ENCODE assay signal across 2 cellular contexts in genomic region chr6:70317799-70318198, GRCh38.
TF ChIP-seq lines count a peak whose summit lies in the region.
"Not testable (repeated sequence)": the region's sequence is repeated elsewhere in the genome, so short reads cannot be mapped to it uniquely, and the experiment has no call there.

No MANE protein-coding gene starts in this region.

TF ChIP-seq in K562, 482 proteins besides CTCF, POLR2A, EP300 and RAD21:
- TF ChIP-seq EGR1 (conservative IDR thresholded peaks at IDR 0.05) = peak; percentile 49

TF ChIP-seq in HepG2, 621 proteins besides CTCF, POLR2A, EP300 and RAD21:
- TF ChIP-seq FOXP4 (CRISPR knock-in tag; IDR thresholded peaks at IDR 0.05) (peak; percentile 26; the same call in 1 of the 2 replicates), SP5 (CRISPR knock-in tag; IDR thresholded peaks at IDR 0.05; ENCODE audit: borderline replicate concordance, low read depth) (peak; percentile 51; the same call in 1 of the 2 replicates), ZMYM4 (CRISPR knock-in tag; IDR thresholded peaks at IDR 0.05) (0 out of 2 replicates have a peak, but pooled peaks have one; percentile 38), FOXA1 (CRISPR knock-in tag; IDR thresholded peaks at IDR 0.05) (peak; percentile 55; the same call in 1 of the 2 replicates), ARID5B (CRISPR knock-in tag; IDR thresholded peaks at IDR 0.05) (peak; percentile 46; the same call in 1 of the 2 replicates), FOXJ3 (CRISPR knock-in tag; IDR thresholded peaks at IDR 0.05; ENCODE audit: borderline replicate concordance) (peak; percentile 41; the same call in 1 of the 2 replicates), FOXP1 (CRISPR knock-in tag; IDR thresholded peaks at IDR 0.05) (0 out of 2 replicates have a peak, but pooled peaks have one; percentile 36), SALL1 (CRISPR knock-in tag; IDR thresholded peaks at IDR 0.05) (peak; percentile 33; the same call in 1 of the 2 replicates), FOXA3 (CRISPR knock-in tag; IDR thresholded peaks at IDR 0.05) (peak; percentile 80)
- not testable (repeated sequence) for TF ChIP-seq FOXA1, FOXP1 (IDR thresholded peaks at IDR 0.05)
- TF ChIP-seq, protein P1, sequence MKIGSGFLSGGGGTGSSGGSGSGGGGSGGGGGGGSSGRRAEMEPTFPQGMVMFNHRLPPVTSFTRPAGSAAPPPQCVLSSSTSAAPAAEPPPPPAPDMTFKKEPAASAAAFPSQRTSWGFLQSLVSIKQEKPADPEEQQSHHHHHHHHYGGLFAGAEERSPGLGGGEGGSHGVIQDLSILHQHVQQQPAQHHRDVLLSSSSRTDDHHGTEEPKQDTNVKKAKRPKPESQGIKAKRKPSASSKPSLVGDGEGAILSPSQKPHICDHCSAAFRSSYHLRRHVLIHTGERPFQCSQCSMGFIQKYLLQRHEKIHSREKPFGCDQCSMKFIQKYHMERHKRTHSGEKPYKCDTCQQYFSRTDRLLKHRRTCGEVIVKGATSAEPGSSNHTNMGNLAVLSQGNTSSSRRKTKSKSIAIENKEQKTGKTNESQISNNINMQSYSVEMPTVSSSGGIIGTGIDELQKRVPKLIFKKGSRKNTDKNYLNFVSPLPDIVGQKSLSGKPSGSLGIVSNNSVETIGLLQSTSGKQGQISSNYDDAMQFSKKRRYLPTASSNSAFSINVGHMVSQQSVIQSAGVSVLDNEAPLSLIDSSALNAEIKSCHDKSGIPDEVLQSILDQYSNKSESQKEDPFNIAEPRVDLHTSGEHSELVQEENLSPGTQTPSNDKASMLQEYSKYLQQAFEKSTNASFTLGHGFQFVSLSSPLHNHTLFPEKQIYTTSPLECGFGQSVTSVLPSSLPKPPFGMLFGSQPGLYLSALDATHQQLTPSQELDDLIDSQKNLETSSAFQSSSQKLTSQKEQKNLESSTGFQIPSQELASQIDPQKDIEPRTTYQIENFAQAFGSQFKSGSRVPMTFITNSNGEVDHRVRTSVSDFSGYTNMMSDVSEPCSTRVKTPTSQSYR (CRISPR knock-in tag; IDR thresholded peaks at IDR 0.05; ENCODE audit: borderline replicate concordance) = peak; percentile 89
